Comparison of ENCODE assay signal across 8 cellular contexts in genomic region chr1:162357681-162358266, GRCh38. TPM values are rescaled to one million over a fixed set of nuclear protein-coding genes. Genes with fewer than 3 reads are reported as not detected.
A peak's percentile ranks its signal among the peaks of the same experiment; 100 is the strongest.
DNase-seq lines count a peak whose midpoint lies in the region; ATAC-seq, FAIRE-seq and TF ChIP-seq lines count a peak whose summit lies in the region.

No MANE protein-coding gene starts in this region.

- ATAC-seq in GM12878 (peak; percentile 21; the same call in 2 of the 3 replicates), GM18909 (IDR thresholded peaks at IDR 0.05; ENCODE audit: poor library complexity, unreplicated experiment) (no peak)

- POLR2A ChIA-PET in GM12878 (lab: Charles Lee), result interaction anchor here (0.6 kb wide), 1 partner anchor 231 kb away, joined by 3 read pairs; no protein-coding TSS in a partner anchor

- no peaks in the 10 kb centered on the region for H3K36me3 ChIP-seq in GM12878 (ENCODE audit: control insufficient read depth in 2 of 2, insufficient read depth in 2 of 2, low read length in 1 of 2)

- TF ChIP-seq POLR2A in GM12878 (IDR thresholded peaks at IDR 0.05; ENCODE audit: low read depth, low read length), result no peak

- peaks cover 6% of the 10 kb centered on the region for H3K36me3 Mint-ChIP-seq in mesothelial cell of epicardium
- no peaks in the 10 kb centered on the region for H3K36me3 Mint-ChIP-seq in activated T-helper 1 cell treated with anti-CD3 and anti-CD28 coated beads, Interleukin-12 subunit alpha, Interleukin-12 subunit beta, Interleukin-2, Interleukin-4 antibody, amounts not matched to agents 30 ng/mL and 10 ng/mL and 1 ng/mL, durations not matched to agents 14 hours and 24 hours and 36 hours (ENCODE audit: low read depth)

- no peaks in the 10 kb centered on the region; a peak in 1 of 4 replicates for H3K27me3 ChIP-seq in GM12878 (replicated peaks in 1 of 2; ENCODE audit: control insufficient read depth in 2 of 2, insufficient read depth in 2 of 2, low read length in 1 of 2)

- in situ Hi-C loops in GM12878 (cut with MboI), result no loop called here

- H3K79me2 ChIP-seq in GM12878 (ENCODE audit: control insufficient read depth, insufficient read depth, low read length), result no peaks in the 10 kb centered on the region

- peaks cover 17% of the 10 kb centered on the region for H3K4me1 ChIP-seq in GM12878 (ENCODE audit: control insufficient read depth, insufficient read depth, low read length)

- H3K27ac ChIP-seq in GM12878 (ENCODE audit: control insufficient read depth, insufficient read depth), result no peak overlapping the region

- no peaks in the 10 kb centered on the region for H3K9me3 Mint-ChIP-seq in mesothelial cell of epicardium
- no peaks in the 10 kb centered on the region for H3K9me3 Mint-ChIP-seq in activated T-helper 1 cell treated with anti-CD3 and anti-CD28 coated beads, Interleukin-12 subunit alpha, Interleukin-12 subunit beta, Interleukin-2, Interleukin-4 antibody, amounts not matched to agents 30 ng/mL and 10 ng/mL and 1 ng/mL, durations not matched to agents 14 hours and 24 hours and 36 hours

- H3K27me3 Mint-ChIP-seq in mesothelial cell of epicardium (ENCODE audit: low read depth), result no peaks in the 10 kb centered on the region
- H3K27me3 Mint-ChIP-seq in activated T-helper 1 cell treated with anti-CD3 and anti-CD28 coated beads, Interleukin-12 subunit alpha, Interleukin-12 subunit beta, Interleukin-2, Interleukin-4 antibody, amounts not matched to agents 30 ng/mL and 10 ng/mL and 1 ng/mL, durations not matched to agents 14 hours and 24 hours and 36 hours (ENCODE audit: insufficient read depth), result peaks cover 9% of the 10 kb centered on the region

- TF ChIP-seq EP300 in GM12878 (IDR thresholded peaks at IDR 0.05; ENCODE audit: borderline replicate concordance in 1 of 2, control insufficient read depth in 1 of 2, low read depth in 2 of 2, low read length in 2 of 2), result no peak

- peaks cover 3% of the 10 kb centered on the region for H3K4me1 Mint-ChIP-seq in mesothelial cell of epicardium
- H3K4me1 Mint-ChIP-seq in activated T-helper 1 cell treated with anti-CD3 and anti-CD28 coated beads, Interleukin-12 subunit alpha, Interleukin-12 subunit beta, Interleukin-2, Interleukin-4 antibody, amounts not matched to agents 30 ng/mL and 10 ng/mL and 1 ng/mL, durations not matched to agents 14 hours and 24 hours and 36 hours (ENCODE audit: low read depth), result no peaks in the 10 kb centered on the region

- RAD21 ChIA-PET in GM12878 (lab: Charles Lee; ENCODE audit: unreplicated experiment), result interaction anchor here (1.0 to 4.3 kb wide), 11 partner anchors 8 to 443 kb away, joined by 3 to 83 read pairs (median 4); partner anchors contain the start of gene SPATA46

- TF ChIP-seq CTCF in GM12878 (IDR thresholded peaks at IDR 0.05 in 2 of 3, conservative IDR thresholded peaks at IDR 0.05 in 1 of 3; ENCODE audit: control insufficient read depth in 2 of 3, extremely low read depth in 1 of 3, insufficient read depth in 1 of 3, low read depth in 3 of 3, low read length in 3 of 3) (peak; percentile 44 to 60 (median 53); a peak in 5 of 6 replicates), mesothelial cell of epicardium (IDR thresholded peaks at IDR 0.05; ENCODE audit: unreplicated experiment) (peak; percentile 31)

- no peak overlapping the region for H3K4me3 ChIP-seq in GM12878

- CTCF ChIA-PET in GM12878 (lab: Yijun Ruan, JAX), result interaction anchor here (0.6 to 4.2 kb wide), 33 partner anchors 8 to 958 kb away, joined by 3 to 126 read pairs (median 5); no protein-coding TSS in a partner anchor

- 26% methylated on average over 4 of the region's 5 CpGs for WGBS in GM12878 (ENCODE audit: insufficient coverage, insufficient replicate concordance, low lambda C conversion rate, missing lambda C conversion rate)

- peak; percentile 60 for TF ChIP-seq RAD21 in GM12878 (IDR thresholded peaks at IDR 0.05; ENCODE audit: insufficient read depth, low read depth, low read length)

- H3K4me3 Mint-ChIP-seq in mesothelial cell of epicardium, result no peak overlapping the region
- H3K4me3 Mint-ChIP-seq in activated T-helper 1 cell treated with anti-CD3 and anti-CD28 coated beads, Interleukin-12 subunit alpha, Interleukin-12 subunit beta, Interleukin-2, Interleukin-4 antibody, amounts not matched to agents 30 ng/mL and 10 ng/mL and 1 ng/mL, durations not matched to agents 14 hours and 24 hours and 36 hours, result no peak overlapping the region

- BruUV-seq in GM12878 (replicated peaks; lab: Mats Ljungman, UMichigan), result no TSS peak

- intact Hi-C loops in GM12878 (cut with micrococcal nuclease; ENCODE audit: unreplicated experiment), result loop anchor here (1.0 to 5.0 kb wide), 3 partner anchors 35 to 445 kb away; partner anchors contain the start of gene UHMK1
- intact Hi-C loops in activated T-helper 1 cell treated with anti-CD3 and anti-CD28 coated beads, Interleukin-12 subunit alpha, Interleukin-12 subunit beta, Interleukin-2, Interleukin-4 antibody, amounts not matched to agents 30 ng/mL and 10 ng/mL and 1 ng/mL, durations not matched to agents 14 hours and 24 hours and 36 hours (cut with micrococcal nuclease), result loop anchor here (5.0 kb wide), 1 partner anchor 490 kb away; no protein-coding TSS in a partner anchor

- no peak overlapping the region for H3K27ac Mint-ChIP-seq in mesothelial cell of epicardium
- H3K27ac Mint-ChIP-seq in activated T-helper 1 cell treated with anti-CD3 and anti-CD28 coated beads, Interleukin-12 subunit alpha, Interleukin-12 subunit beta, Interleukin-2, Interleukin-4 antibody, amounts not matched to agents 30 ng/mL and 10 ng/mL and 1 ng/mL, durations not matched to agents 14 hours and 24 hours and 36 hours, result no peak overlapping the region

- H3K9me3 ChIP-seq in GM12878 (replicated peaks; ENCODE audit: control insufficient read depth, insufficient read depth, low read length), result no peaks in the 10 kb centered on the region

- no peak overlapping the region for H2AFZ ChIP-seq in GM12878 (ENCODE audit: control insufficient read depth, low read depth, low read length)

- H3K4me2 ChIP-seq in GM12878 (ENCODE audit: control insufficient read depth, insufficient read depth), result no peak overlapping the region

- H4K20me1 ChIP-seq in GM12878 (ENCODE audit: control insufficient read depth, insufficient read depth), result no peaks in the 10 kb centered on the region

- no peak for FAIRE-seq in GM12878 (lab: Jason Lieb, UNC)

- SMC1A ChIA-PET in GM12878 (lab: Charles Lee; ENCODE audit: uncharacterized antibody, unreplicated experiment), result interaction anchor here (0.5 to 5.2 kb wide), 17 partner anchors 10 to 750 kb away, joined by 3 to 84 read pairs (median 3); partner anchors contain the start of gene C1orf226

- DNase-seq in NCI-H1092 treated with DMSO at 0.1 percent for 48 hours (lab: John Stamatoyannopoulos, UW) (peak; percentile 43), NCI-H1092 (lab: John Stamatoyannopoulos, UW) (no peak), NCI-H1694 treated with DMSO at 0.1 percent for 48 hours (lab: John Stamatoyannopoulos, UW) (peak; percentile 32), GM12878 (ENCODE audit: low read depth, low spot score) (no peak), mesothelial cell of epicardium (ENCODE audit: low spot score in 2 of 2, unreplicated experiment in 2 of 2) (no peak), NCI-H1048 (lab: John Stamatoyannopoulos, UW) (no peak)
- DNase-seq in activated T-helper 1 cell treated with anti-CD3 and anti-CD28 coated beads, Interleukin-12 subunit alpha, Interleukin-12 subunit beta, Interleukin-2, Interleukin-4 antibody, amounts not matched to agents 30 ng/mL and 10 ng/mL and 1 ng/mL, durations not matched to agents 14 hours and 24 hours and 36 hours (ENCODE audit: low spot score), result no peak

- H3K9ac ChIP-seq in GM12878 (ENCODE audit: control insufficient read depth, insufficient read depth, low read length), result no peak overlapping the region

RNA-seq across cellular contexts. Expression of gene SPATA46, which starts 18.9 kb away (rescaled TPM):
- total RNA-seq in GM12878 (2013; cell fraction: nucleolus; rRNA removed), result not detected in 2 replicates
- total RNA-seq in GM12878 (2014; rRNA removed) (not detected in 2 replicates), GM12878 (2014; rRNA removed; fragmentation: Illumina TruSeq; extraction: Trizol) (not detected in 2 replicates), GM12878 (2021) (not detected in 2 replicates), mesothelial cell of epicardium (not detected in 3 replicates)
- not detected for polyA plus RNA-seq in GM12878 (2011; ENCODE audit: low read depth)
- polyA plus RNA-seq in GM12878 (2011; rRNA removed) (not detected in 2 replicates), GM12878 (2014; fragmentation: Illumina TruSeq; extraction: Trizol) (not detected in 2 replicates), GM12878 (2014; fragmentation: Nextera tagmentation; extraction: Ambion mirVana) (not detected), GM12878 (2014; rRNA removed) (not detected in 2 replicates), GM12878 (2016; fragmentation: Nextera tagmentation; extraction: Ambion mirVana) (not detected)
- 0.03 TPM in 1 of 2 replicates, not detected in the other for polyA plus RNA-seq in GM12878 (2011; cell fraction: cytosol; rRNA removed)
- not detected in 2 replicates for polyA plus RNA-seq in GM12878 (2011; cell fraction: nucleus; rRNA removed)
- polyA plus RNA-seq in GM12878 (2012), result not detected in 2 replicates
- not detected in 2 replicates for polyA minus RNA-seq in GM12878 (2011; rRNA and poly(A)+ RNA removed)
- not detected in 2 replicates for polyA minus RNA-seq in GM12878 (2011; cell fraction: cytosol; rRNA and poly(A)+ RNA removed)
- not detected in 2 replicates for polyA minus RNA-seq in GM12878 (2011; cell fraction: nucleus; rRNA and poly(A)+ RNA removed)
- total RNA-seq in activated T-helper 1 cell treated with anti-CD3 and anti-CD28 coated beads, Interleukin-12 subunit alpha, Interleukin-12 subunit beta, Interleukin-2, Interleukin-4 antibody, amounts not matched to agents 30 ng/mL and 10 ng/mL and 1 ng/mL, durations not matched to agents 14 hours and 24 hours and 36 hours, result not detected in 2 replicates

RNA-seq across cellular contexts. Expression of gene C1orf226, which starts 23.8 kb away (rescaled TPM):
- total RNA-seq in GM12878 (2013; cell fraction: nucleolus; rRNA removed), result not detected in 2 replicates
- total RNA-seq in GM12878 (2014; rRNA removed) (not detected in 2 replicates), GM12878 (2014; rRNA removed; fragmentation: Illumina TruSeq; extraction: Trizol) (not detected in 2 replicates), GM12878 (2021) (not detected in 2 replicates), mesothelial cell of epicardium (3.9 to 5.1 TPM (median 4.3 TPM) in 3 replicates)
- polyA plus RNA-seq in GM12878 (2011; ENCODE audit: low read depth), result not detected
- polyA plus RNA-seq in GM12878 (2011; rRNA removed) (not detected in 2 replicates), GM12878 (2014; fragmentation: Illumina TruSeq; extraction: Trizol) (not detected in 2 replicates), GM12878 (2014; fragmentation: Nextera tagmentation; extraction: Ambion mirVana) (not detected), GM12878 (2014; rRNA removed) (not detected in 2 replicates), GM12878 (2016; fragmentation: Nextera tagmentation; extraction: Ambion mirVana) (not detected)
- polyA plus RNA-seq in GM12878 (2011; cell fraction: cytosol; rRNA removed), result 0.02 and 0.03 TPM in 2 replicates
- polyA plus RNA-seq in GM12878 (2011; cell fraction: nucleus; rRNA removed), result 0.04 TPM in 1 of 2 replicates, not detected in the other
- polyA plus RNA-seq in GM12878 (2012), result not detected in 2 replicates
- polyA minus RNA-seq in GM12878 (2011; rRNA and poly(A)+ RNA removed), result 0.05 and 0.07 TPM in 2 replicates
- polyA minus RNA-seq in GM12878 (2011; cell fraction: cytosol; rRNA and poly(A)+ RNA removed), result 0.31 and 0.53 TPM in 2 replicates
- polyA minus RNA-seq in GM12878 (2011; cell fraction: nucleus; rRNA and poly(A)+ RNA removed), result 0.12 TPM in 1 of 2 replicates, not detected in the other
- total RNA-seq in activated T-helper 1 cell treated with anti-CD3 and anti-CD28 coated beads, Interleukin-12 subunit alpha, Interleukin-12 subunit beta, Interleukin-2, Interleukin-4 antibody, amounts not matched to agents 30 ng/mL and 10 ng/mL and 1 ng/mL, durations not matched to agents 14 hours and 24 hours and 36 hours, result not detected in 2 replicates

RNA-seq across cellular contexts. Expression of gene SH2D1B, which starts 54.2 kb away (rescaled TPM):
- not detected in 2 replicates for total RNA-seq in GM12878 (2013; cell fraction: nucleolus; rRNA removed)
- total RNA-seq in GM12878 (2014; rRNA removed) (not detected in 2 replicates), GM12878 (2014; rRNA removed; fragmentation: Illumina TruSeq; extraction: Trizol) (not detected in 2 replicates), GM12878 (2021) (not detected in 2 replicates), mesothelial cell of epicardium (not detected in 3 replicates)
- polyA plus RNA-seq in GM12878 (2011; ENCODE audit: low read depth), result not detected
- polyA plus RNA-seq in GM12878 (2011; rRNA removed) (0.18 and 0.20 TPM in 2 replicates), GM12878 (2014; fragmentation: Illumina TruSeq; extraction: Trizol) (0.08 TPM in 1 of 2 replicates, not detected in the other), GM12878 (2014; fragmentation: Nextera tagmentation; extraction: Ambion mirVana) (not detected), GM12878 (2014; rRNA removed) (not detected in 2 replicates), GM12878 (2016; fragmentation: Nextera tagmentation; extraction: Ambion mirVana) (not detected)
- polyA plus RNA-seq in GM12878 (2011; cell fraction: cytosol; rRNA removed), result 0.08 and 0.16 TPM in 2 replicates
- 0.28 and 0.33 TPM in 2 replicates for polyA plus RNA-seq in GM12878 (2011; cell fraction: nucleus; rRNA removed)
- not detected in 2 replicates for polyA plus RNA-seq in GM12878 (2012)
- not detected in 2 replicates for polyA minus RNA-seq in GM12878 (2011; rRNA and poly(A)+ RNA removed)
- polyA minus RNA-seq in GM12878 (2011; cell fraction: cytosol; rRNA and poly(A)+ RNA removed), result not detected in 2 replicates
- not detected in 2 replicates for polyA minus RNA-seq in GM12878 (2011; cell fraction: nucleus; rRNA and poly(A)+ RNA removed)
- total RNA-seq in activated T-helper 1 cell treated with anti-CD3 and anti-CD28 coated beads, Interleukin-12 subunit alpha, Interleukin-12 subunit beta, Interleukin-2, Interleukin-4 antibody, amounts not matched to agents 30 ng/mL and 10 ng/mL and 1 ng/mL, durations not matched to agents 14 hours and 24 hours and 36 hours, result 0.10 TPM in 1 of 2 replicates, not detected in the other

Comparison
In these comparisons a context has a peak if more than half of its experiments do, and no peak if none do; other contexts are left out.
1. DNase-seq: peak in NCI-H1092 treated with DMSO at 0.1 percent for 48 hours (single experiment) and NCI-H1694 treated with DMSO at 0.1 percent for 48 hours (single experiment); none in NCI-H1092 (single experiment), GM12878 (single experiment), mesothelial cell of epicardium (0 of 2), NCI-H1048 (single experiment) and activated T-helper 1 cell treated with anti-CD3 and anti-CD28 coated beads, Interleukin-12 subunit alpha, Interleukin-12 subunit beta, Interleukin-2, Interleukin-4 antibody, amounts not matched to agents 30 ng/mL and 10 ng/mL and 1 ng/mL, durations not matched to agents 14 hours and 24 hours and 36 hours (single experiment).